In genomic region chr3:8868996-8869395, GRCh38 we compare ENCODE assay signal across 25 cellular contexts.
A peak's percentile ranks its signal among the peaks of the same experiment; 100 is the strongest.
DNase-seq lines count a peak whose midpoint lies in the region; ATAC-seq, FAIRE-seq and TF ChIP-seq lines count a peak whose summit lies in the region.
"Had no signal": no experiment of that assay in that cellular context is flagged by ENCODE, and none has a peak within 500 bp of the region (broad histone marks: within the 10 kb centered on the region; RNA-seq: fewer than 3 reads in every experiment).

No MANE protein-coding gene starts in this region.

- no peak for ATAC-seq in GM18505 (IDR thresholded peaks at IDR 0.05; ENCODE audit: unreplicated experiment)
- ATAC-seq: activated CD8-positive, alpha-beta memory T cell treated with anti-CD3 and anti-CD28 coated beads, Interleukin-2, amount 10 ng/mL, durations not matched to agents 7 days and 5 days; GM23338; stimulated activated naive CD8-positive, alpha-beta T cell treated with anti-CD3 and anti-CD28 coated beads, Interleukin-15, Interleukin-2, amounts not matched to agents 100 U/mL and 50 U/mL, for 24 hours had no signal

- peak overlapping the region; percentile 22 for H3K27ac Mint-ChIP-seq in Caco-2 (ENCODE audit: unreplicated experiment)
- H3K27ac Mint-ChIP-seq: activated CD8-positive, alpha-beta memory T cell treated with anti-CD3 and anti-CD28 coated beads, Interleukin-2, amount 10 ng/mL, durations not matched to agents 7 days and 5 days; activated T-cell treated with anti-CD3 and anti-CD28 coated beads, Interleukin-2, amount 50 U/mL, for 72 hours; CD4-positive, alpha-beta T cell; dendritic cell treated with granulocyte-macrophage colony-stimulating factor and Interleukin-4, amounts not matched to agents 40 ng/mL and 50 ng/mL, for 4 days; GM23338; memory B cell had no signal

- no peak overlapping the region for H3K4me3 Mint-ChIP-seq in Caco-2 (ENCODE audit: unreplicated experiment)
- H3K4me3 Mint-ChIP-seq: activated CD8-positive, alpha-beta memory T cell treated with anti-CD3 and anti-CD28 coated beads, Interleukin-2, amount 10 ng/mL, durations not matched to agents 7 days and 5 days; activated T-cell treated with anti-CD3 and anti-CD28 coated beads, Interleukin-2, amount 50 U/mL, for 72 hours; CD4-positive, alpha-beta T cell; dendritic cell treated with granulocyte-macrophage colony-stimulating factor and Interleukin-4, amounts not matched to agents 40 ng/mL and 50 ng/mL, for 4 days; GM23338; memory B cell had no signal

- H3K4me2 ChIP-seq in PC-9 (peak overlapping the region; percentile 54), endothelial cell of umbilical vein (ENCODE audit: insufficient read depth, low read length) (peak overlapping the region; percentile 52), osteoblast (ENCODE audit: insufficient read depth, low read length) (peak overlapping the region; percentile 29)
- H3K4me2 ChIP-seq: GM23338, KMS-11 had no signal

- no TSS peak for BruUV-seq in Caco-2 (replicated peaks; lab: Mats Ljungman, UMichigan)
- BruUV-seq in PC-9 (replicated peaks; lab: Mats Ljungman, UMichigan), result TSS peak; percentile 52
- BruUV-seq in endothelial cell of umbilical vein (replicated peaks; lab: Mats Ljungman, UMichigan), result TSS peak; percentile 73

- TF ChIP-seq POLR2A in endothelial cell of umbilical vein (IDR thresholded peaks at IDR 0.05; ENCODE audit: low read depth, low read length) (no peak), GM18505 (IDR thresholded peaks at IDR 0.05; ENCODE audit: borderline replicate concordance, extremely low read depth, insufficient read depth, insufficient read length) (no peak)

- H3K9me1 ChIP-seq in endothelial cell of umbilical vein (replicated peaks; ENCODE audit: control insufficient read depth, extremely low read depth, insufficient read depth, low read length), result no peaks in the 10 kb centered on the region

- H3K27me3 Mint-ChIP-seq in Caco-2 (ENCODE audit: insufficient read depth, unreplicated experiment), result no peaks in the 10 kb centered on the region
- H3K27me3 Mint-ChIP-seq: activated CD8-positive, alpha-beta memory T cell treated with anti-CD3 and anti-CD28 coated beads, Interleukin-2, amount 10 ng/mL, durations not matched to agents 7 days and 5 days; CD4-positive, alpha-beta T cell; dendritic cell treated with granulocyte-macrophage colony-stimulating factor and Interleukin-4, amounts not matched to agents 40 ng/mL and 50 ng/mL, for 4 days; memory B cell had no signal

- H3K36me3 ChIP-seq in Caco-2 (ENCODE audit: control insufficient read depth, insufficient read depth, low read length) (no peaks in the 10 kb centered on the region), PC-9 (ENCODE audit: low read depth) (no peaks in the 10 kb centered on the region), endothelial cell of umbilical vein (ENCODE audit: control insufficient read depth in 2 of 2, extremely low read depth in 1 of 2, insufficient read depth in 2 of 2, low read length in 2 of 2) (no peaks in the 10 kb centered on the region), osteoblast (ENCODE audit: insufficient read depth, low read length) (no peaks in the 10 kb centered on the region)
- H3K36me3 ChIP-seq: thyroid gland had no signal

- peaks cover 22% of the 10 kb centered on the region for H3F3A ChIP-seq in PC-9 (ENCODE audit: insufficient read depth, low read depth)

- H3K27me3 ChIP-seq in Caco-2 (replicated peaks; ENCODE audit: control insufficient read depth, insufficient read depth, low read length) (no peaks in the 10 kb centered on the region), PC-9 (ENCODE audit: insufficient read depth, low read depth) (no peaks in the 10 kb centered on the region), endothelial cell of umbilical vein (ENCODE audit: control insufficient read depth in 2 of 2, insufficient read depth in 2 of 2, low read length in 2 of 2) (no peaks in the 10 kb centered on the region), osteoblast (ENCODE audit: insufficient read depth, low read length) (no peaks in the 10 kb centered on the region)
- H3K27me3 ChIP-seq: thyroid gland had no signal

- H2AFZ ChIP-seq in PC-9 (0 out of 2 replicates have a peak overlapping the region, but pooled peaks have one; percentile 1), endothelial cell of umbilical vein (ENCODE audit: low read depth, low read length) (no peak overlapping the region), osteoblast (ENCODE audit: low read length) (no peak overlapping the region)
- H2AFZ ChIP-seq: GM23338 had no signal

- no peaks in the 10 kb centered on the region for H3K9me2 ChIP-seq in PC-9 (ENCODE audit: insufficient read depth)

- no peak overlapping the region for H3K4me3 ChIP-seq in Caco-2 (ENCODE audit: low read depth, low read length)
- H3K4me3 ChIP-seq in PC-9, result no peak overlapping the region
- no peak overlapping the region for H3K4me3 ChIP-seq in endothelial cell of umbilical vein (replicated peaks in 1 of 3; ENCODE audit: insufficient read depth in 1 of 3, low read depth in 1 of 3, low read length in 3 of 3)
- no peak overlapping the region for H3K4me3 ChIP-seq in osteoblast (ENCODE audit: insufficient read depth, low read length)
- H3K4me3 ChIP-seq: GM23338, thyroid gland had no signal

- H3K36me3 Mint-ChIP-seq in Caco-2 (ENCODE audit: insufficient read depth, unreplicated experiment), result no peaks in the 10 kb centered on the region
- H3K36me3 Mint-ChIP-seq: memory B cell had no signal

- DNase-seq in Caco-2 (no peak), PC-9 (no peak), endothelial cell of umbilical vein (ENCODE audit: low read depth, low spot score) (no peak), osteoblast (ENCODE audit: insufficient read length, low spot score, missing footprints) (no peak), UCSD-AML1 (lab: John Stamatoyannopoulos, UW; ENCODE audit: unreplicated experiment) (no peak), T1000 (lab: John Stamatoyannopoulos, UW) (no peak)
- no peak for DNase-seq in stimulated activated CD4-positive, alpha-beta T cell treated with anti-CD3 and anti-CD28 coated beads, Interleukin-2, amount 100 ng/mL, for 48 hours
- DNase-seq: activated CD4-positive, alpha-beta T cell treated with anti-CD3 and anti-CD28 coated beads, Interleukin-2, amount 50 U/mL, for 1 hour; activated CD8-positive, alpha-beta memory T cell treated with anti-CD3 and anti-CD28 coated beads, Interleukin-2, amount 10 ng/mL, durations not matched to agents 7 days and 5 days; activated naive CD4-positive, alpha-beta T cell treated with Interleukin-2 at 50 U/mL for 16 hours; activated T-cell treated with anti-CD3 and anti-CD28 coated beads, Interleukin-2, amount 50 U/mL, for 72 hours; CD4-positive, alpha-beta T cell; left cardiac atrium; MV-4-11; NCI-H1694; NCI-H510A; nucleus accumbens; stimulated activated CD4-positive, alpha-beta T cell treated with anti-CD3 and anti-CD28 coated beads, Interleukin-4, amount 100 ng/mL, for 4 hours; stimulated activated naive CD8-positive, alpha-beta T cell treated with anti-CD3 and anti-CD28 coated beads, Interleukin-15, Interleukin-2, amounts not matched to agents 100 U/mL and 50 U/mL, for 24 hours; thyroid gland had no signal

- H3K9ac ChIP-seq in endothelial cell of umbilical vein (replicated peaks; ENCODE audit: extremely low read depth, insufficient read depth, low read length), result no peak overlapping the region
- H3K9ac ChIP-seq: KMS-11 had no signal

- POLR2A ChIA-PET in Caco-2 (lab: Charles Lee) (no interaction called here), PC-9 (lab: Charles Lee; ENCODE audit: unreplicated experiment) (interaction anchor here (0.5 to 0.6 kb wide), 2 partner anchors 9 to 23 kb away, joined by 4 to 5 read pairs; no protein-coding TSS in a partner anchor), endothelial cell of umbilical vein (lab: Charles Lee) (no interaction called here)

- H3K9me3 Mint-ChIP-seq in Caco-2 (ENCODE audit: unreplicated experiment), result no peaks in the 10 kb centered on the region
- H3K9me3 Mint-ChIP-seq: activated T-cell treated with anti-CD3 and anti-CD28 coated beads, Interleukin-2, amount 50 U/mL, for 72 hours; CD4-positive, alpha-beta T cell; dendritic cell treated with granulocyte-macrophage colony-stimulating factor and Interleukin-4, amounts not matched to agents 40 ng/mL and 50 ng/mL, for 4 days; GM23338 had no signal

- no peaks in the 10 kb centered on the region for H4K20me1 ChIP-seq in PC-9 (ENCODE audit: insufficient read depth)
- no peaks in the 10 kb centered on the region for H4K20me1 ChIP-seq in endothelial cell of umbilical vein (replicated peaks; ENCODE audit: control insufficient read depth, extremely low read depth, insufficient read depth, low read length)
- H4K20me1 ChIP-seq in osteoblast (ENCODE audit: insufficient read depth, low read length), result no peaks in the 10 kb centered on the region

- H3K27ac ChIP-seq in PC-9 (peak overlapping the region; percentile 94), endothelial cell of umbilical vein (ENCODE audit: insufficient read depth, low read depth, low read length) (peak overlapping the region; percentile 71), osteoblast (ENCODE audit: low read depth, low read length) (peak overlapping the region; percentile 73)
- H3K27ac ChIP-seq: KMS-11, thyroid gland had no signal

- peaks cover 25% of the 10 kb centered on the region for H3K4me1 Mint-ChIP-seq in Caco-2 (ENCODE audit: low read depth, unreplicated experiment)
- H3K4me1 Mint-ChIP-seq: activated CD8-positive, alpha-beta memory T cell treated with anti-CD3 and anti-CD28 coated beads, Interleukin-2, amount 10 ng/mL, durations not matched to agents 7 days and 5 days had no signal

- CTCF ChIA-PET in Caco-2 (lab: Charles Lee) (no interaction called here), PC-9 (lab: Charles Lee) (interaction anchor here (0.7 kb wide), 1 partner anchor 17 kb away, joined by 3 read pairs; no protein-coding TSS in a partner anchor), endothelial cell of umbilical vein (lab: Charles Lee) (interaction anchor here (0.8 to 0.9 kb wide), 2 partner anchors 15 to 99 kb away, joined by 4 to 5 read pairs; partner anchors contain the start of gene OXTR)

- H3K4me1 ChIP-seq in Caco-2 (peaks cover 19% of the 10 kb centered on the region), PC-9 (replicated peaks; ENCODE audit: insufficient read depth) (peaks cover 23% of the 10 kb centered on the region), endothelial cell of umbilical vein (ENCODE audit: control insufficient read depth, extremely low read depth, insufficient read depth, low read length) (peaks cover 23% of the 10 kb centered on the region), osteoblast (ENCODE audit: insufficient read depth, low read length) (peaks cover 24% of the 10 kb centered on the region)
- H3K4me1 ChIP-seq: thyroid gland had no signal

- dilution Hi-C loops in endothelial cell of umbilical vein (cut with MboI; ENCODE audit: extremely low pct_ligation_motif_present, low sequenced_read_pairs), result no loop called here

- peak; percentile 42 for FAIRE-seq in endothelial cell of umbilical vein (lab: Jason Lieb, UNC)

- H3K9me3 ChIP-seq in Caco-2 (no peaks in the 10 kb centered on the region), PC-9 (ENCODE audit: insufficient read depth, low read depth) (no peaks in the 10 kb centered on the region), endothelial cell of umbilical vein (replicated peaks; ENCODE audit: control insufficient read depth, insufficient read depth, low read length) (no peaks in the 10 kb centered on the region), osteoblast (ENCODE audit: low read depth, low read length) (no peaks in the 10 kb centered on the region)
- H3K9me3 ChIP-seq: thyroid gland had no signal

- intact Hi-C loops in Caco-2 (cut with micrococcal nuclease; ENCODE audit: unreplicated experiment) (no loop called here), PC-9 (cut with micrococcal nuclease; ENCODE audit: unreplicated experiment) (loop anchor here (1.0 to 5.0 kb wide), 5 partner anchors 18 to 240 kb away; partner anchors contain the start of gene RAD18), endothelial cell of umbilical vein (cut with micrococcal nuclease) (loop anchor here (1.0 to 10.0 kb wide), 3 partner anchors 68 to 424 kb away; partner anchors contain the start of gene OXTR)

- TF ChIP-seq CTCF in Caco-2 (IDR thresholded peaks at IDR 0.05; ENCODE audit: insufficient read depth in 1 of 2, low read depth in 1 of 2, low read length in 1 of 2, severe bottlenecking in 1 of 2, unreplicated experiment in 1 of 2) (no peak), PC-9 (conservative IDR thresholded peaks at IDR 0.05) (no peak), endothelial cell of umbilical vein (IDR thresholded peaks at IDR 0.05; ENCODE audit: extremely low read depth in 1 of 2, insufficient read depth in 1 of 2, low read depth in 1 of 2, low read length in 2 of 2) (no peak), osteoblast (IDR thresholded peaks at IDR 0.05; ENCODE audit: extremely low read depth, low read depth, low read length) (no peak)

- no peaks in the 10 kb centered on the region for H3K79me2 ChIP-seq in PC-9 (ENCODE audit: low read depth)
- no peaks in the 10 kb centered on the region for H3K79me2 ChIP-seq in endothelial cell of umbilical vein (ENCODE audit: control insufficient read depth, insufficient read depth, low read length)
- H3K79me2 ChIP-seq in osteoblast (ENCODE audit: insufficient read depth, low read length), result no peaks in the 10 kb centered on the region
